12 cellular contexts compared by ENCODE assay signal in the genomic region with DNA sequence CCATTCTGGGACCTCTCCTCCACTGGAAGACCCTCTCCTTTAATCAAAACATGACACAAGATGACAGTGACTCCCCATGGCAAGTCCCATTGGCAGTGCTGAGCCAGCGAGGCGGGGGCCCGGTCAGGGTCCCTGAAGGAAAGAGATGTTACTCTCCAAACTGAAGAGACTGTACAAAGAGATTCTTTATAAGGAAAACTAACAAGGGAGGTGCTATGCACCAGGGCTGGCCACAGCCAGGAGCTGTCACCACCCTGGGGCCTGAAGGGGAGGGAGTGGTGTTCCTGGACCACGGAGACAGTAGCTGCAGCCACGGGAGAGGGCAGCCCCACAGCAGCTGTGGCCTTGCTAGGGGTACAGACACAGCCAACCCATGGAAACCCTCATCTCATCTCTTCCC.
DNase-seq lines count a peak whose midpoint lies in the region; ATAC-seq lines count a peak whose summit lies in the region.
"Had no signal": no experiment of that assay in that cellular context is flagged by ENCODE, and none has a peak within 500 bp of the region (broad histone marks: within the 10 kb centered on the region; RNA-seq: fewer than 3 reads in every experiment).

No MANE protein-coding gene starts in this region.

- no peak overlapping the region for H4K8ac ChIP-seq in mesenchymal stem cell (ENCODE audit: low read length)

- no peaks in the 10 kb centered on the region for H3K9me3 Mint-ChIP-seq in activated CD8-positive, alpha-beta memory T cell treated with anti-CD3 and anti-CD28 coated beads, Interleukin-2, amount 10 ng/mL, durations not matched to agents 7 days and 5 days (ENCODE audit: low read depth)
- no peaks in the 10 kb centered on the region for H3K9me3 Mint-ChIP-seq in activated T-helper 1 cell treated with anti-CD3 and anti-CD28 coated beads, Interleukin-12 subunit alpha, Interleukin-12 subunit beta, Interleukin-2, Interleukin-4 antibody, amounts not matched to agents 30 ng/mL and 10 ng/mL and 1 ng/mL, durations not matched to agents 14 hours and 24 hours and 36 hours
- H3K9me3 Mint-ChIP-seq in stimulated activated effector memory CD8-positive, alpha-beta T cell treated with anti-CD3 and anti-CD28 coated beads, Interleukin-12 subunit alpha, Interleukin-12 subunit beta, amount 100 ng/mL, for 72 hours = no peaks in the 10 kb centered on the region
- H3K9me3 Mint-ChIP-seq: endodermal cell had no signal

- no peak overlapping the region for H3K18ac ChIP-seq in mesenchymal stem cell (ENCODE audit: low read depth in 1 of 2, low read length in 2 of 2)

- H3K36me3 ChIP-seq in aorta (ENCODE audit: control insufficient read depth in 1 of 2, insufficient read depth in 2 of 2, low read length in 1 of 2) (no peaks in the 10 kb centered on the region), mesenchymal stem cell (ENCODE audit: control insufficient read depth in 1 of 2, insufficient read depth in 2 of 2, low read depth in 1 of 2, low read length in 2 of 2) (peaks cover 0 to 7% of the 10 kb centered on the region in 2 experiments)

- no peaks in the 10 kb centered on the region for H3K79me1 ChIP-seq in mesenchymal stem cell (replicated peaks; ENCODE audit: low read length, poor library complexity, severe bottlenecking)

- H3K9me3 ChIP-seq in aorta (ENCODE audit: control insufficient read depth, low read length) (no peaks in the 10 kb centered on the region), mesenchymal stem cell (ENCODE audit: control insufficient read depth, low read length) (no peaks in the 10 kb centered on the region)

- no peaks in the 10 kb centered on the region for H3K27me3 Mint-ChIP-seq in activated CD8-positive, alpha-beta memory T cell treated with anti-CD3 and anti-CD28 coated beads, Interleukin-2, amount 10 ng/mL, durations not matched to agents 7 days and 5 days
- no peaks in the 10 kb centered on the region for H3K27me3 Mint-ChIP-seq in activated T-helper 1 cell treated with anti-CD3 and anti-CD28 coated beads, Interleukin-12 subunit alpha, Interleukin-12 subunit beta, Interleukin-2, Interleukin-4 antibody, amounts not matched to agents 30 ng/mL and 10 ng/mL and 1 ng/mL, durations not matched to agents 14 hours and 24 hours and 36 hours (ENCODE audit: insufficient read depth)

- peak overlapping the region; percentile 95 for H3K27ac Mint-ChIP-seq in activated CD8-positive, alpha-beta memory T cell treated with anti-CD3 and anti-CD28 coated beads, Interleukin-2, amount 10 ng/mL, durations not matched to agents 7 days and 5 days
- H3K27ac Mint-ChIP-seq in activated T-helper 1 cell treated with anti-CD3 and anti-CD28 coated beads, Interleukin-12 subunit alpha, Interleukin-12 subunit beta, Interleukin-2, Interleukin-4 antibody, amounts not matched to agents 30 ng/mL and 10 ng/mL and 1 ng/mL, durations not matched to agents 14 hours and 24 hours and 36 hours = peak overlapping the region; percentile 99
- H3K27ac Mint-ChIP-seq in stimulated activated effector memory CD8-positive, alpha-beta T cell treated with anti-CD3 and anti-CD28 coated beads, Interleukin-12 subunit alpha, Interleukin-12 subunit beta, amount 100 ng/mL, for 72 hours = peak overlapping the region; percentile 98
- H3K27ac Mint-ChIP-seq: endodermal cell had no signal

- no peak for ATAC-seq in activated CD8-positive, alpha-beta memory T cell treated with anti-CD3 and anti-CD28 coated beads, Interleukin-2, amount 10 ng/mL, durations not matched to agents 7 days and 5 days
- ATAC-seq in left ventricle myocardium superior (peak; percentile 90), aorta (ENCODE audit: low FRiP score) (no peak)
- no peak for ATAC-seq in stimulated activated effector memory CD8-positive, alpha-beta T cell treated with anti-CD3 and anti-CD28 coated beads, Interleukin-12 subunit alpha, Interleukin-12 subunit beta, amount 100 ng/mL, for 72 hours

- H2BK120ac ChIP-seq in mesenchymal stem cell (ENCODE audit: low read depth, low read length) = no peak overlapping the region

- H2AFZ ChIP-seq in mesenchymal stem cell (ENCODE audit: low read depth, low read length) = no peak overlapping the region

- no peaks in the 10 kb centered on the region for H3K4me1 ChIP-seq in aorta (ENCODE audit: control insufficient read depth in 1 of 2, insufficient read depth in 2 of 2, low read length in 2 of 2)
- H3K4me1 ChIP-seq in mesenchymal stem cell (ENCODE audit: control insufficient read depth, insufficient read depth, low read depth, low read length) = no peaks in the 10 kb centered on the region

- H3K23ac ChIP-seq in mesenchymal stem cell (ENCODE audit: low read length in 2 of 2) = no peak overlapping the region

- WGBS in aorta, 2 donors = 68 to 72% methylated on average over 5 of the region's 5 CpGs
- WGBS in mesenchymal stem cell = no CpG with 5 or more reads among the region's 5 CpGs

- H2BK12ac ChIP-seq in mesenchymal stem cell (ENCODE audit: low read length in 2 of 2) = no peak overlapping the region

- peaks cover 23% of the 10 kb centered on the region for H3K36me3 Mint-ChIP-seq in activated CD8-positive, alpha-beta memory T cell treated with anti-CD3 and anti-CD28 coated beads, Interleukin-2, amount 10 ng/mL, durations not matched to agents 7 days and 5 days
- H3K36me3 Mint-ChIP-seq in activated T-helper 1 cell treated with anti-CD3 and anti-CD28 coated beads, Interleukin-12 subunit alpha, Interleukin-12 subunit beta, Interleukin-2, Interleukin-4 antibody, amounts not matched to agents 30 ng/mL and 10 ng/mL and 1 ng/mL, durations not matched to agents 14 hours and 24 hours and 36 hours (ENCODE audit: low read depth) = peaks cover 13% of the 10 kb centered on the region
- H3K36me3 Mint-ChIP-seq in stimulated activated effector memory CD8-positive, alpha-beta T cell treated with anti-CD3 and anti-CD28 coated beads, Interleukin-12 subunit alpha, Interleukin-12 subunit beta, amount 100 ng/mL, for 72 hours = peaks cover 10% of the 10 kb centered on the region

- H3K4me3 ChIP-seq in aorta (ENCODE audit: low read length in 2 of 2) = no peak overlapping the region
- H3K4me3 ChIP-seq in mesenchymal stem cell (ENCODE audit: insufficient read depth in 1 of 2, low read depth in 1 of 2, low read length in 2 of 2) = no peak overlapping the region

- H3K4me2 ChIP-seq in mesenchymal stem cell (ENCODE audit: low read length, poor library complexity, severe bottlenecking) = no peak overlapping the region

- no peak overlapping the region for H4K91ac ChIP-seq in mesenchymal stem cell (ENCODE audit: low read length)

- peaks cover 81% of the 10 kb centered on the region for H3K4me1 Mint-ChIP-seq in activated CD8-positive, alpha-beta memory T cell treated with anti-CD3 and anti-CD28 coated beads, Interleukin-2, amount 10 ng/mL, durations not matched to agents 7 days and 5 days
- peaks cover 85% of the 10 kb centered on the region for H3K4me1 Mint-ChIP-seq in activated T-helper 1 cell treated with anti-CD3 and anti-CD28 coated beads, Interleukin-12 subunit alpha, Interleukin-12 subunit beta, Interleukin-2, Interleukin-4 antibody, amounts not matched to agents 30 ng/mL and 10 ng/mL and 1 ng/mL, durations not matched to agents 14 hours and 24 hours and 36 hours (ENCODE audit: low read depth)
- H3K4me1 Mint-ChIP-seq in stimulated activated effector memory CD8-positive, alpha-beta T cell treated with anti-CD3 and anti-CD28 coated beads, Interleukin-12 subunit alpha, Interleukin-12 subunit beta, amount 100 ng/mL, for 72 hours = peaks cover 64% of the 10 kb centered on the region

- H3K27ac ChIP-seq in aorta (ENCODE audit: low read depth in 1 of 2, low read length in 2 of 2) (no peak overlapping the region), mesenchymal stem cell (ENCODE audit: low read length, poor library complexity, severe bottlenecking) (no peak overlapping the region)

- CTCF ChIA-PET in activated CD8-positive, alpha-beta memory T cell treated with anti-CD3 and anti-CD28 coated beads, Interleukin-2, amount 10 ng/mL, durations not matched to agents 7 days and 5 days (lab: Charles Lee) = interaction anchor here (0.7 to 5.9 kb wide), 6 partner anchors 9 to 241 kb away, joined by 3 to 52 read pairs (median 6); no protein-coding TSS in a partner anchor

- H3K4me3 Mint-ChIP-seq in activated CD8-positive, alpha-beta memory T cell treated with anti-CD3 and anti-CD28 coated beads, Interleukin-2, amount 10 ng/mL, durations not matched to agents 7 days and 5 days = no peak overlapping the region
- H3K4me3 Mint-ChIP-seq in activated T-helper 1 cell treated with anti-CD3 and anti-CD28 coated beads, Interleukin-12 subunit alpha, Interleukin-12 subunit beta, Interleukin-2, Interleukin-4 antibody, amounts not matched to agents 30 ng/mL and 10 ng/mL and 1 ng/mL, durations not matched to agents 14 hours and 24 hours and 36 hours = peak overlapping the region; percentile 71
- H3K4me3 Mint-ChIP-seq in stimulated activated effector memory CD8-positive, alpha-beta T cell treated with anti-CD3 and anti-CD28 coated beads, Interleukin-12 subunit alpha, Interleukin-12 subunit beta, amount 100 ng/mL, for 72 hours = peak overlapping the region; percentile 46
- H3K4me3 Mint-ChIP-seq: endodermal cell had no signal

- H3K9ac ChIP-seq in mesenchymal stem cell (ENCODE audit: low read length) = no peak overlapping the region

- no peak overlapping the region for H2BK5ac ChIP-seq in mesenchymal stem cell (ENCODE audit: low read depth, low read length, poor library complexity, severe bottlenecking)

- H2BK15ac ChIP-seq in mesenchymal stem cell (ENCODE audit: low read depth, poor library complexity, severe bottlenecking) = no peak overlapping the region

- no peak overlapping the region for H3K14ac ChIP-seq in mesenchymal stem cell (ENCODE audit: low read length in 2 of 2)

- no peak overlapping the region for H2AK5ac ChIP-seq in mesenchymal stem cell (ENCODE audit: low read length, severe bottlenecking)

- H3K27me3 ChIP-seq in aorta (ENCODE audit: control insufficient read depth in 1 of 2, insufficient read depth in 2 of 2, low read length in 1 of 2) = no peaks in the 10 kb centered on the region
- H3K27me3 ChIP-seq in mesenchymal stem cell (ENCODE audit: control insufficient read depth in 1 of 2, insufficient read depth in 1 of 2, low read length in 2 of 2) = no peaks in the 10 kb centered on the region

- no peak overlapping the region for H3K4ac ChIP-seq in mesenchymal stem cell (ENCODE audit: low read depth in 1 of 2, low read length in 2 of 2)

- intact Hi-C loops in activated T-helper 1 cell treated with anti-CD3 and anti-CD28 coated beads, Interleukin-12 subunit alpha, Interleukin-12 subunit beta, Interleukin-2, Interleukin-4 antibody, amounts not matched to agents 30 ng/mL and 10 ng/mL and 1 ng/mL, durations not matched to agents 14 hours and 24 hours and 36 hours (cut with micrococcal nuclease) = loop anchor here (1.0 to 5.0 kb wide), 3 partner anchors 12 to 1425 kb away; no protein-coding TSS in a partner anchor
- intact Hi-C loops in left ventricle myocardium superior (cut with micrococcal nuclease) (no loop called here), aorta (cut with DNase I) (loop anchor here in 1 of 2 donors (10.0 kb wide), 1 partner anchor 117 kb away; no protein-coding TSS in a partner anchor)

- DNase-seq in activated CD8-positive, alpha-beta memory T cell treated with anti-CD3 and anti-CD28 coated beads, Interleukin-2, amount 10 ng/mL, durations not matched to agents 7 days and 5 days = no peak
- no peak for DNase-seq in activated CD8-positive, alpha-beta memory T cell treated with anti-CD3 and anti-CD28 coated beads for 24 hours
- no peak for DNase-seq in activated T-helper 1 cell treated with anti-CD3 and anti-CD28 coated beads, Interleukin-12 subunit alpha, Interleukin-12 subunit beta, Interleukin-2, Interleukin-4 antibody, amounts not matched to agents 30 ng/mL and 10 ng/mL and 1 ng/mL, durations not matched to agents 14 hours and 24 hours and 36 hours (ENCODE audit: low spot score)
- DNase-seq in left ventricle myocardium superior (peak; percentile 78), aorta (no peak), occipital lobe (lab: John Stamatoyannopoulos, UW) (no peak), mesenchymal stem cell (no peak)
- DNase-seq in stimulated activated effector memory CD8-positive, alpha-beta T cell treated with anti-CD3 and anti-CD28 coated beads, Interleukin-12 subunit alpha, Interleukin-12 subunit beta, amount 100 ng/mL, for 72 hours (ENCODE audit: low spot score in 2 of 2) = no peak
- DNase-seq: endodermal cell; kidney glomerular epithelial cell; NCI-H2227 treated with DMSO at 0.1 percent for 48 hours; stimulated activated CD4-positive, alpha-beta T cell treated with anti-CD3 and anti-CD28 coated beads, Interleukin-12 subunit alpha, Interleukin-12 subunit beta, amount 100 ng/mL, for 4 hours had no signal
